Comparison of ENCODE assay signal across 8 cellular contexts in the genomic region with DNA sequence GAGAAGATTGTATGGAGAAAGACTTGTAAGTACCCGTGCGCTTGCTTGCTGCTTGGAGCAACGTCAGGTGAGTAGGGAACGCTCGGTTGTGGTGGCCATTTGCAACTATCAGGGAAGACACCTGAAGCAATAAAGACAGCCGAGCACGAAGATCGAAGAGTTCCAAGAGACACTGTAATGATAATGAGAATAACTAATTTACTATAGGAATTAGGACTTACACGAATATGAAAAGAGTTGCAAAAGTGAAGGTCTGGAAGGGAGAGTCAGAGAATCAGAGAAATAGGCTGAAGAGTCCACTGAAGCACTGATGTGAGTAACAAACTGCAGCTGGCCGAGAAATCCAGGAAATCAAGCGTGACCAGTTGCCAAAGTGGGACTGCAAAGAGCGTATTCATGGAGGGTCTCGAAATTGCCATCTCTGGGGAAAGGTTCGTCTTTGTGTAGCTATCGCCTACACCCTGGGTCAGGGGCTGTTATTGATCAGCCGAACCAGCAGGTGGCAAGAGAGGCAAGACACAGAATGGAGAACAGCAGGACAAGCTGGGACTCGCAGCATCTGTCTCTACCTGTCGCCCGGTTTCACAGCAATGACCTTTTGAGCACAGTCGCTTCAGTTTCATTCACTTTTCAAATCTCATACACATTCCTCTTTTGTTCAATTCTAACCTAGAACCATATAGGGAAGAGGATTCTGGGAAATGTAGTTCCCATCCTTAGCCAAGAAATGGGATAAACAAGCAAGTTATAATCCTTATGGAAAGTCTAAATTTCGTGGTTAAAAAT. TPM values are rescaled to one million over a fixed set of nuclear protein-coding genes. Genes with fewer than 3 reads are reported as not detected.
DNase-seq lines count a peak whose midpoint lies in the region; ATAC-seq and TF ChIP-seq lines count a peak whose summit lies in the region.

No MANE protein-coding gene starts in this region.

- H3K79me2 ChIP-seq in GM23338 (replicated peaks; ENCODE audit: insufficient read depth) = no peaks in the 10 kb centered on the region

- H3K36me3 ChIP-seq in GM23338 (ENCODE audit: insufficient read depth) (no peaks in the 10 kb centered on the region), neuron (ENCODE audit: insufficient read depth, low read length) (no peaks in the 10 kb centered on the region)

- peak overlapping the region; percentile 92 for H3K27ac Mint-ChIP-seq in GM23338

- peak; percentile 84 to 85 for TF ChIP-seq CTCF in GM23338 (conservative IDR thresholded peaks at IDR 0.05; ENCODE audit: low read depth in 2 of 2)
- TF ChIP-seq CTCF in foreskin keratinocyte (conservative IDR thresholded peaks at IDR 0.05) = peak; percentile 87

- peak overlapping the region; percentile 90 for H3K4me3 Mint-ChIP-seq in GM23338

- no peaks in the 10 kb centered on the region for H3K36me3 Mint-ChIP-seq in GM23338 (ENCODE audit: low read depth)

- H2AFZ ChIP-seq in GM23338 (peak overlapping the region; percentile 84), neuron (ENCODE audit: low read depth, low read length) (peak overlapping the region; percentile 83)

- no peaks in the 10 kb centered on the region for H3K9me3 ChIP-seq in neuron (ENCODE audit: low read length)

- H3K4me1 ChIP-seq in GM23338 (ENCODE audit: insufficient read depth) (no peaks in the 10 kb centered on the region; the same call in 1 of the 2 replicates), foreskin keratinocyte (peaks cover 6% of the 10 kb centered on the region), neuron (ENCODE audit: insufficient read depth, low read length) (no peaks in the 10 kb centered on the region)

- H3K27me3 ChIP-seq in GM23338 (ENCODE audit: insufficient read depth) (no peaks in the 10 kb centered on the region), foreskin keratinocyte (no peaks in the 10 kb centered on the region), neuron (ENCODE audit: insufficient read depth, low read length) (no peaks in the 10 kb centered on the region)

- H4K20me1 ChIP-seq in GM23338 (replicated peaks; ENCODE audit: insufficient read depth) = no peaks in the 10 kb centered on the region

- H3K4me3 ChIP-seq in GM23338 (peak overlapping the region; percentile 61), neuron (ENCODE audit: low read length) (peak overlapping the region; percentile 55)

- peak overlapping the region; percentile 84 for H3K4me2 ChIP-seq in GM23338

- H3K9me3 Mint-ChIP-seq in GM23338 = no peaks in the 10 kb centered on the region

- H3K27ac ChIP-seq in GM23338 (ENCODE audit: low read depth) (no peak overlapping the region), foreskin keratinocyte (no peak overlapping the region)

- ATAC-seq in GM23338 (peak; percentile 98), foreskin keratinocyte (peak; percentile 90)

- H3K4me1 Mint-ChIP-seq in GM23338 = peaks cover 6% of the 10 kb centered on the region; the same call in 1 of the 3 replicates

- H3F3A ChIP-seq in GM23338 (replicated peaks; ENCODE audit: low read depth) = no peaks in the 10 kb centered on the region

- no peaks in the 10 kb centered on the region for H3K27me3 Mint-ChIP-seq in GM23338 (ENCODE audit: insufficient read depth, low read depth, poor library complexity)

- H3K9me2 ChIP-seq in GM23338 (ENCODE audit: insufficient read depth) = no peaks in the 10 kb centered on the region

- DNase-seq in ELF-1 (ENCODE audit: low read depth, low spot score) (peak; percentile 82), GM23338 (ENCODE audit: low spot score) (peak; percentile 87), Kasumi-1 (lab: John Stamatoyannopoulos, UW) (peak; percentile 68 to 80), RPMI7951 (ENCODE audit: low read depth) (peak; percentile 58), foreskin keratinocyte (peak; percentile 35 to 74), superior temporal gyrus (ENCODE audit: extremely low spot score) (peak; percentile 93)
- DNase-seq in activated T-helper 9 cell treated with anti-CD3 and anti-CD28 coated beads, Interleukin-2, amount 50 U/mL, for 16 hours (ENCODE audit: low read depth) = peak; percentile 53

TF ChIP-seq in GM23338, 12 proteins besides CTCF, POLR2A, EP300 and RAD21 (continues in another document):
- no peak for TF ChIP-seq EZH2phosphoT487 (IDR thresholded peaks at IDR 0.05; ENCODE audit: unreplicated experiment)
- TF ChIP-seq, protein P1, sequence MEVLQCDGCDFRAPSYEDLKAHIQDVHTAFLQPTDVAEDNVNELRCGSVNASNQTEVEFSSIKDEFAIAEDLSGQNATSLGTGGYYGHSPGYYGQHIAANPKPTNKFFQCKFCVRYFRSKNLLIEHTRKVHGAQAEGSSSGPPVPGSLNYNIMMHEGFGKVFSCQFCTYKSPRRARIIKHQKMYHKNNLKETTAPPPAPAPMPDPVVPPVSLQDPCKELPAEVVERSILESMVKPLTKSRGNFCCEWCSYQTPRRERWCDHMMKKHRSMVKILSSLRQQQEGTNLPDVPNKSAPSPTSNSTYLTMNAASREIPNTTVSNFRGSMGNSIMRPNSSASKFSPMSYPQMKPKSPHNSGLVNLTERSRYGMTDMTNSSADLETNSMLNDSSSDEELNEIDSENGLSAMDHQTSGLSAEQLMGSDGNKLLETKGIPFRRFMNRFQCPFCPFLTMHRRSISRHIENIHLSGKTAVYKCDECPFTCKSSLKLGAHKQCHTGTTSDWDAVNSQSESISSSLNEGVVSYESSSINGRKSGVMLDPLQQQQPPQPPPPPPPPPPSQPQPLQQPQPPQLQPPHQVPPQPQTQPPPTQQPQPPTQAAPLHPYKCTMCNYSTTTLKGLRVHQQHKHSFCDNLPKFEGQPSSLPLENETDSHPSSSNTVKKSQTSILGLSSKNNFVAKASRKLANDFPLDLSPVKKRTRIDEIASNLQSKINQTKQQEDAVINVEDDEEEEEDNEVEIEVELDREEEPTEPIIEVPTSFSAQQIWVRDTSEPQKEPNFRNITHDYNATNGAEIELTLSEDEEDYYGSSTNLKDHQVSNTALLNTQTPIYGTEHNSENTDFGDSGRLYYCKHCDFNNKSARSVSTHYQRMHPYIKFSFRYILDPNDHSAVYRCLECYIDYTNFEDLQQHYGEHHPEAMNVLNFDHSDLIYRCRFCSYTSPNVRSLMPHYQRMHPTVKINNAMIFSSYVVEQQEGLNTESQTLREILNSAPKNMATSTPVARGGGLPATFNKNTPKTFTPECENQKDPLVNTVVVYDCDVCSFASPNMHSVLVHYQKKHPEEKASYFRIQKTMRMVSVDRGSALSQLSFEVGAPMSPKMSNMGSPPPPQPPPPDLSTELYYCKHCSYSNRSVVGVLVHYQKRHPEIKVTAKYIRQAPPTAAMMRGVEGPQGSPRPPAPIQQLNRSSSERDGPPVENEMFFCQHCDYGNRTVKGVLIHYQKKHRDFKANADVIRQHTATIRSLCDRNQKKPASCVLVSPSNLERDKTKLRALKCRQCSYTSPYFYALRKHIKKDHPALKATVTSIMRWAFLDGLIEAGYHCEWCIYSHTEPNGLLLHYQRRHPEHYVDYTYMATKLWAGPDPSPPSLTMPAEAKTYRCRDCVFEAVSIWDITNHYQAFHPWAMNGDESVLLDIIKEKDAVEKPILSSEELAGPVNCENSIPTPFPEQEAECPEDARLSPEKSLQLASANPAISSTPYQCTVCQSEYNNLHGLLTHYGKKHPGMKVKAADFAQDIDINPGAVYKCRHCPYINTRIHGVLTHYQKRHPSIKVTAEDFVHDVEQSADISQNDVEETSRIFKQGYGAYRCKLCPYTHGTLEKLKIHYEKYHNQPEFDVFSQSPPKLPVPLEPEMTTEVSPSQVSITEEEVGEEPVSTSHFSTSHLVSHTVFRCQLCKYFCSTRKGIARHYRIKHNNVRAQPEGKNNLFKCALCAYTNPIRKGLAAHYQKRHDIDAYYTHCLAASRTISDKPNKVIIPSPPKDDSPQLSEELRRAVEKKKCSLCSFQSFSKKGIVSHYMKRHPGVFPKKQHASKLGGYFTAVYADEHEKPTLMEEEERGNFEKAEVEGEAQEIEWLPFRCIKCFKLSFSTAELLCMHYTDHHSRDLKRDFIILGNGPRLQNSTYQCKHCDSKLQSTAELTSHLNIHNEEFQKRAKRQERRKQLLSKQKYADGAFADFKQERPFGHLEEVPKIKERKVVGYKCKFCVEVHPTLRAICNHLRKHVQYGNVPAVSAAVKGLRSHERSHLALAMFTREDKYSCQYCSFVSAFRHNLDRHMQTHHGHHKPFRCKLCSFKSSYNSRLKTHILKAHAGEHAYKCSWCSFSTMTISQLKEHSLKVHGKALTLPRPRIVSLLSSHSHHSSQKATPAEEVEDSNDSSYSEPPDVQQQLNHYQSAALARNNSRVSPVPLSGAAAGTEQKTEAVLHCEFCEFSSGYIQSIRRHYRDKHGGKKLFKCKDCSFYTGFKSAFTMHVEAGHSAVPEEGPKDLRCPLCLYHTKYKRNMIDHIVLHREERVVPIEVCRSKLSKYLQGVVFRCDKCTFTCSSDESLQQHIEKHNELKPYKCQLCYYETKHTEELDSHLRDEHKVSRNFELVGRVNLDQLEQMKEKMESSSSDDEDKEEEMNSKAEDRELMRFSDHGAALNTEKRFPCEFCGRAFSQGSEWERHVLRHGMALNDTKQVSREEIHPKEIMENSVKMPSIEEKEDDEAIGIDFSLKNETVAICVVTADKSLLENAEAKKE (CRISPR knock-in tag; IDR thresholded peaks at IDR 0.05) = no peak
- TF ChIP-seq, protein P2, sequence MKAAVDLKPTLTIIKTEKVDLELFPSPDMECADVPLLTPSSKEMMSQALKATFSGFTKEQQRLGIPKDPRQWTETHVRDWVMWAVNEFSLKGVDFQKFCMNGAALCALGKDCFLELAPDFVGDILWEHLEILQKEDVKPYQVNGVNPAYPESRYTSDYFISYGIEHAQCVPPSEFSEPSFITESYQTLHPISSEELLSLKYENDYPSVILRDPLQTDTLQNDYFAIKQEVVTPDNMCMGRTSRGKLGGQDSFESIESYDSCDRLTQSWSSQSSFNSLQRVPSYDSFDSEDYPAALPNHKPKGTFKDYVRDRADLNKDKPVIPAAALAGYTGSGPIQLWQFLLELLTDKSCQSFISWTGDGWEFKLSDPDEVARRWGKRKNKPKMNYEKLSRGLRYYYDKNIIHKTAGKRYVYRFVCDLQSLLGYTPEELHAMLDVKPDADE (IDR thresholded peaks at IDR 0.05) = peak; percentile 25; the same call in 1 of the 2 replicates

RNA-seq across cellular contexts. Expression of a gene that starts 26.2 kb away (rescaled TPM):
- 96.9 and 99.0 TPM in 2 replicates for total RNA-seq in GM23338 (2014; rRNA removed; shearing (Covaris generic))
- 88.6 and 102 TPM in 2 replicates for polyA plus RNA-seq in GM23338 (2016; fragmentation: Nextera tagmentation; extraction: Ambion mirVana)
- total RNA-seq in RPMI7951 (2014; rRNA removed; shearing (Covaris generic)) = 10.1 and 15.1 TPM in 2 replicates
- 77.0 and 78.5 TPM in 2 replicates for total RNA-seq in foreskin keratinocyte
- polyA plus RNA-seq in foreskin keratinocyte = 39.6 and 48.9 TPM in 2 replicates

RNA-seq across cellular contexts. Expression of a gene that starts 37.2 kb away (rescaled TPM):
- total RNA-seq in GM23338 (2014; rRNA removed; shearing (Covaris generic)) = 71.0 and 77.3 TPM in 2 replicates
- polyA plus RNA-seq in GM23338 (2016; fragmentation: Nextera tagmentation; extraction: Ambion mirVana) = 28.6 and 37.1 TPM in 2 replicates
- 28.9 and 35.7 TPM in 2 replicates for total RNA-seq in RPMI7951 (2014; rRNA removed; shearing (Covaris generic))
- 31.6 and 34.2 TPM in 2 replicates for total RNA-seq in foreskin keratinocyte
- 3.9 and 5.0 TPM in 2 replicates for polyA plus RNA-seq in foreskin keratinocyte
